9 cellular contexts compared by ENCODE assay signal in genomic region chr11:94400839-94401772, GRCh38. TPM values are rescaled to one million over a fixed set of nuclear protein-coding genes. Genes with fewer than 3 reads are reported as not detected.
DNase-seq lines count a peak whose midpoint lies in the region; ATAC-seq, FAIRE-seq and TF ChIP-seq lines count a peak whose summit lies in the region.
"Had no signal": no experiment of that assay in that cellular context is flagged by ENCODE, and none has a peak within 500 bp of the region (broad histone marks: within the 10 kb centered on the region; RNA-seq: fewer than 3 reads in every experiment).

Gene GPR83, minus strand, starts transcription at chr11:94401419. Its CDS starts 172 bp downstream, at chr11:94401247.

- no peak within 1 kb of the TSS for H3K9ac ChIP-seq in mammary epithelial cell (ENCODE audit: insufficient read depth, low read length)

- no peak within 1 kb of the TSS for H3K27ac ChIP-seq in mammary epithelial cell (ENCODE audit: insufficient read depth, low read depth, low read length)
- H3K27ac ChIP-seq in tibial nerve: no peak within 1 kb of the TSS
- no peak within 1 kb of the TSS for H3K27ac ChIP-seq in CD8-positive, alpha-beta memory T cell (ENCODE audit: low read depth, low read length)

- intact Hi-C loops in mammary epithelial cell (cut with micrococcal nuclease): no loop called here

- H3K79me2 ChIP-seq in mammary epithelial cell (ENCODE audit: insufficient read depth, low read length): no peaks in the 10 kb centered on the region

- peak within 1 kb of the TSS; percentile 65 for H2AFZ ChIP-seq in mammary epithelial cell (ENCODE audit: low read depth, low read length)

- no peaks in the 10 kb centered on the region for H3K36me3 ChIP-seq in mammary epithelial cell (ENCODE audit: insufficient read depth, low read length)
- H3K36me3 ChIP-seq in tibial nerve: no peaks in the 10 kb centered on the region
- no peaks in the 10 kb centered on the region for H3K36me3 ChIP-seq in CD8-positive, alpha-beta memory T cell (ENCODE audit: insufficient read depth, low read length)

- H3K4me3 ChIP-seq in mammary epithelial cell (replicated peaks in 1 of 3; ENCODE audit: insufficient read depth in 1 of 3, low read depth in 2 of 3, low read length in 3 of 3) (peak within 1 kb of the TSS; percentile 25 to 42 (median 27)), tibial nerve (peak within 1 kb of the TSS; percentile 20 to 49 (median 25))
- no peak within 1 kb of the TSS for H3K4me3 ChIP-seq in CD8-positive, alpha-beta memory T cell (ENCODE audit: low read length)

- H3K27me3 Mint-ChIP-seq in activated CD4-positive, alpha-beta T cell treated with anti-CD3 and anti-CD28 coated beads, Interleukin-2, amount 10 ng/mL, durations not matched to agents 7 days and 5 days: peaks cover 41% of the 10 kb centered on the region
- peaks cover 36 to 43% of the 10 kb centered on the region in 2 donors for H3K27me3 Mint-ChIP-seq in CD8-positive, alpha-beta memory T cell

- peaks cover 8% of the 10 kb centered on the region for H3K4me1 Mint-ChIP-seq in activated CD4-positive, alpha-beta T cell treated with anti-CD3 and anti-CD28 coated beads, Interleukin-2, amount 10 ng/mL, durations not matched to agents 7 days and 5 days
- peaks cover 6 to 8% (median 8%) of the 10 kb centered on the region in 3 donors for H3K4me1 Mint-ChIP-seq in CD8-positive, alpha-beta memory T cell

- no peak for TF ChIP-seq CTCF in mammary epithelial cell (conservative IDR thresholded peaks at IDR 0.05 in 1 of 2, IDR thresholded peaks at IDR 0.05 in 1 of 2; ENCODE audit: extremely low read depth in 1 of 2, insufficient read depth in 1 of 2, low read depth in 1 of 2, low read length in 2 of 2)
- no peak for TF ChIP-seq CTCF in tibial nerve (IDR thresholded peaks at IDR 0.05)

- WGBS in mammary epithelial cell (ENCODE audit: low coverage, missing lambda C conversion rate): 9% methylated on average over 13 of the region's 73 CpGs
- 4 to 9% methylated on average over 21 to 45 of the region's 73 CpGs for WGBS in tibial nerve, 2 donors

- peaks cover 3% of the 10 kb centered on the region for H3K9me3 Mint-ChIP-seq in activated CD4-positive, alpha-beta T cell treated with anti-CD3 and anti-CD28 coated beads, Interleukin-2, amount 10 ng/mL, durations not matched to agents 7 days and 5 days
- peaks cover 5 to 37% (median 12%) of the 10 kb centered on the region in 5 donors for H3K9me3 Mint-ChIP-seq in CD8-positive, alpha-beta memory T cell

- no peak for DNase-seq in activated CD4-positive, alpha-beta T cell treated with anti-CD3 and anti-CD28 coated beads, Interleukin-2, amount 10 ng/mL, durations not matched to agents 7 days and 5 days
- DNase-seq in activated CD4-positive, alpha-beta T cell treated with anti-CD3 and anti-CD28 coated beads, Interleukin-2, amount 50 U/mL, for 4 hours: no peak
- DNase-seq in mammary epithelial cell: peak; percentile 23
- no peak for DNase-seq in left lobe of liver (ENCODE audit: low spot score)
- no peak for DNase-seq in tibial nerve (ENCODE audit: low spot score in 2 of 2)
- DNase-seq in CD8-positive, alpha-beta memory T cell: no peak
- DNase-seq in GM19240 (ENCODE audit: insufficient read length, low spot score): no peak
- DNase-seq in H54 (ENCODE audit: insufficient read length, low spot score): no peak

- peaks cover 11% of the 10 kb centered on the region for H3K4me1 ChIP-seq in mammary epithelial cell (ENCODE audit: insufficient read depth, low read length)
- peaks cover 0 to 15% (median 6%) of the 10 kb centered on the region in 4 donors for H3K4me1 ChIP-seq in tibial nerve
- H3K4me1 ChIP-seq in CD8-positive, alpha-beta memory T cell (ENCODE audit: insufficient read depth, low read length): no peaks in the 10 kb centered on the region

- POLR2A ChIA-PET in activated CD4-positive, alpha-beta T cell treated with anti-CD3 and anti-CD28 coated beads, Interleukin-2, amount 10 ng/mL, durations not matched to agents 7 days and 5 days (lab: Charles Lee): no interaction called here
- POLR2A ChIA-PET in CD8-positive, alpha-beta memory T cell (lab: Charles Lee): no interaction called here

- in situ Hi-C loops in mammary epithelial cell (cut with MboI; ENCODE audit: low sequenced_read_pairs in 2 of 2): no loop called here

- dilution Hi-C loops in mammary epithelial cell (cut with HindIII; ENCODE audit: low sequenced_read_pairs): no loop called here

- peak within 1 kb of the TSS; percentile 92 for H3K4me2 ChIP-seq in mammary epithelial cell (ENCODE audit: insufficient read depth, low read depth, low read length)

- TF ChIP-seq POLR2A in tibial nerve (IDR thresholded peaks at IDR 0.05) (no peak), H54 (IDR thresholded peaks at IDR 0.05; ENCODE audit: low read depth, low read length) (no peak)

- no peak for FAIRE-seq in H54 (lab: Jason Lieb, UNC)
- FAIRE-seq: colon had no signal

- no peaks in the 10 kb centered on the region for H3K36me3 Mint-ChIP-seq in activated CD4-positive, alpha-beta T cell treated with anti-CD3 and anti-CD28 coated beads, Interleukin-2, amount 10 ng/mL, durations not matched to agents 7 days and 5 days (ENCODE audit: low read depth)
- H3K36me3 Mint-ChIP-seq in CD8-positive, alpha-beta memory T cell: peaks cover 0 to 18% (median 1%) of the 10 kb centered on the region in 3 donors

- CTCF ChIA-PET in activated CD4-positive, alpha-beta T cell treated with anti-CD3 and anti-CD28 coated beads, Interleukin-2, amount 10 ng/mL, durations not matched to agents 7 days and 5 days (lab: Charles Lee): no interaction called here
- CTCF ChIA-PET in mammary epithelial cell (lab: Charles Lee; ENCODE audit: low non-redundant PET): no interaction called here
- CTCF ChIA-PET in CD8-positive, alpha-beta memory T cell (lab: Charles Lee): no interaction called here

- no peaks in the 10 kb centered on the region for H3K9me3 ChIP-seq in mammary epithelial cell (replicated peaks; ENCODE audit: insufficient read depth, low read length)
- H3K9me3 ChIP-seq in tibial nerve: peaks cover 0 to 4% (median 0%) of the 10 kb centered on the region in 4 donors
- no peaks in the 10 kb centered on the region for H3K9me3 ChIP-seq in CD8-positive, alpha-beta memory T cell (ENCODE audit: low read length)

- ATAC-seq in left lobe of liver: peak; percentile 33

- no peak for TF ChIP-seq EP300 in tibial nerve (IDR thresholded peaks at IDR 0.05)

- H3K27me3 ChIP-seq in mammary epithelial cell (ENCODE audit: insufficient read depth, low read length): peaks cover 17% of the 10 kb centered on the region
- peaks cover 0 to 25% of the 10 kb centered on the region in 2 donors for H3K27me3 ChIP-seq in tibial nerve
- peaks cover 3% of the 10 kb centered on the region for H3K27me3 ChIP-seq in CD8-positive, alpha-beta memory T cell (ENCODE audit: insufficient read depth, low read length, poor library complexity, severe bottlenecking)

- BruUV-seq in mammary epithelial cell (replicated peaks; lab: Mats Ljungman, UMichigan): no TSS peak

- peak within 1 kb of the TSS; percentile 14 for H3K4me3 Mint-ChIP-seq in activated CD4-positive, alpha-beta T cell treated with anti-CD3 and anti-CD28 coated beads, Interleukin-2, amount 10 ng/mL, durations not matched to agents 7 days and 5 days
- peak within 1 kb of the TSS in 3 of 7 donors; percentile 21 to 63 (median 43) for H3K4me3 Mint-ChIP-seq in CD8-positive, alpha-beta memory T cell

- no peak within 1 kb of the TSS for H3K27ac Mint-ChIP-seq in activated CD4-positive, alpha-beta T cell treated with anti-CD3 and anti-CD28 coated beads, Interleukin-2, amount 10 ng/mL, durations not matched to agents 7 days and 5 days
- peak within 1 kb of the TSS in 2 of 8 donors; percentile 27 to 48 for H3K27ac Mint-ChIP-seq in CD8-positive, alpha-beta memory T cell

- H4K20me1 ChIP-seq in mammary epithelial cell (ENCODE audit: insufficient read depth, low read length): no peaks in the 10 kb centered on the region

RNA-seq across cellular contexts. Expression of gene GPR83, which starts in this region (rescaled TPM):
- total RNA-seq in activated CD4-positive, alpha-beta T cell treated with anti-CD3 and anti-CD28 coated beads, Interleukin-2, amount 10 ng/mL, durations not matched to agents 7 days and 5 days: under 1 TPM; 0.05 to 0.06 TPM
- total RNA-seq in mammary epithelial cell (under 1 TPM in 1 of 2 donors, not detected in 1; under 0.01 TPM), left lobe of liver (0.28 TPM), tibial nerve (under 1 TPM in 1 of 4 donors, not detected in 3; 0.21 TPM)
- 0.03 TPM for polyA plus RNA-seq in mammary epithelial cell
- polyA minus RNA-seq in mammary epithelial cell: not detected
- total RNA-seq in CD8-positive, alpha-beta memory T cell: under 1 TPM in 1 of 2 experiments, not detected in 1; 0.11 TPM
- polyA plus RNA-seq in CD8-positive, alpha-beta memory T cell: 0.10 TPM

Comparison
In these comparisons a context has a peak if more than half of its experiments do, and no peak if none do; other contexts are left out.
1. Peak in DNase-seq, H3K4me3 ChIP-seq and H3K4me2 ChIP-seq in mammary epithelial cell; RNA of the gene not detected or under 1 TPM.
2. Peak in ATAC-seq in left lobe of liver; RNA of the gene not detected or under 1 TPM.